20 cellular contexts compared by ENCODE assay signal in genomic region chr4:178196751-178197150, GRCh38.
"Had no signal": no experiment of that assay in that cellular context is flagged by ENCODE, and none has a peak within 500 bp of the region (broad histone marks: within the 10 kb centered on the region; RNA-seq: fewer than 3 reads in every experiment).

No MANE protein-coding gene starts in this region.

- H3K27me3 Mint-ChIP-seq: naive B cell, progenitor cell of endocrine pancreas had no signal

- H2AFZ ChIP-seq: neural progenitor cell, parathyroid adenoma had no signal

- H3K4me3 ChIP-seq: mucosa of descending colon, neural progenitor cell, right lobe of liver, testis, tibial nerve, upper lobe of left lung had no signal

- H3K9me3 Mint-ChIP-seq: nephron, neural progenitor cell had no signal

- ATAC-seq: left lobe of liver; mucosa of descending colon; right lobe of liver; stimulated activated naive CD8-positive, alpha-beta T cell treated with anti-CD3 and anti-CD28 coated beads, Interleukin-15, Interleukin-2, amounts not matched to agents 100 U/mL and 50 U/mL, for 24 hours had no signal

- H3K27ac Mint-ChIP-seq: mesothelial cell of epicardium; naive B cell; nephron; neural progenitor cell; progenitor cell of endocrine pancreas; stimulated activated effector memory CD8-positive, alpha-beta T cell treated with anti-CD3 and anti-CD28 coated beads, Interleukin-12 subunit alpha, Interleukin-12 subunit beta, amount 100 ng/mL, for 72 hours had no signal

- H3K27me3 ChIP-seq: neural progenitor cell, right lobe of liver, testis, tibial nerve, upper lobe of left lung had no signal

- H3K27ac ChIP-seq: neural progenitor cell, parathyroid adenoma, right lobe of liver, testis, tibial nerve, upper lobe of left lung had no signal

- H3K36me3 ChIP-seq: neural progenitor cell, right lobe of liver, tibial nerve, upper lobe of left lung had no signal

- H3K79me2 ChIP-seq: parathyroid adenoma had no signal

- H3K4me1 ChIP-seq: neural progenitor cell, parathyroid adenoma, right lobe of liver, testis, tibial nerve, upper lobe of left lung had no signal

- H3K4me3 Mint-ChIP-seq: mesothelial cell of epicardium; naive B cell; nephron; neural progenitor cell; stimulated activated effector memory CD8-positive, alpha-beta T cell treated with anti-CD3 and anti-CD28 coated beads, Interleukin-12 subunit alpha, Interleukin-12 subunit beta, amount 100 ng/mL, for 72 hours had no signal

- H3K9ac ChIP-seq: neural progenitor cell, parathyroid adenoma had no signal

- H3K4me2 ChIP-seq: neural progenitor cell had no signal

- H3K36me3 Mint-ChIP-seq: naive B cell; neural progenitor cell; stimulated activated effector memory CD8-positive, alpha-beta T cell treated with anti-CD3 and anti-CD28 coated beads, Interleukin-12 subunit alpha, Interleukin-12 subunit beta, amount 100 ng/mL, for 72 hours had no signal

- H3K4me1 Mint-ChIP-seq: naive B cell; nephron; neural progenitor cell; stimulated activated effector memory CD8-positive, alpha-beta T cell treated with anti-CD3 and anti-CD28 coated beads, Interleukin-12 subunit alpha, Interleukin-12 subunit beta, amount 100 ng/mL, for 72 hours had no signal

- H3K9me3 ChIP-seq: mucosa of descending colon, right lobe of liver, testis, tibial nerve, upper lobe of left lung had no signal

- DNase-seq: cortex of kidney; hypothalamus; mucosa of descending colon; naive B cell; right lobe of liver; small intestine; stimulated activated CD4-positive, alpha-beta T cell treated with anti-CD3 and anti-CD28 coated beads, Interleukin-15, amount 100 ng/mL, for 24 hours; stimulated activated CD4-positive, alpha-beta T cell treated with anti-CD3 and anti-CD28 coated beads, Interleukin-4, amount 100 ng/mL, for 24 hours; stimulated activated naive CD8-positive, alpha-beta T cell treated with anti-CD3 and anti-CD28 coated beads, Interleukin-15, Interleukin-2, amounts not matched to agents 100 U/mL and 50 U/mL, for 24 hours; substantia nigra; testis; upper lobe of left lung had no signal
